30 cellular contexts compared by ENCODE assay signal in the genomic region with DNA sequence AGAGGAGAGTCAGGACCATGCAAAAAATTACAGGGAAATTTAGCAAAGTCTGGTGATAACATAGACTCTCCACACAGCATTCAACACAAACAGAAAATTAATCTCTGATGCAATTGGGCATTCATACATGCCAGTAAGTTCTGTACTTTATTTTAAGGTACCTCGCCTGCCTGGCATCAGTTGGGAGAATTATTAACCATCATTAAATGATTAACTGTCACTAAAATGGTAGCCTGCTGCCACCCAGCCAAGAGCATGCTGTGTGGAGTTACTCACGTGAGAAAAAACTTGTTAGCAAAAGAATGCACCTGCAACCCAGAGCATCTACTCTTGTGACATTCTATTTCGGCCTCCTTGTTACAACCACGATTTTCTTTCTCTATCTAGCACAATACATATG.
"Had no signal": no experiment of that assay in that cellular context is flagged by ENCODE, and none has a peak within 500 bp of the region (broad histone marks: within the 10 kb centered on the region; RNA-seq: fewer than 3 reads in every experiment).

No MANE protein-coding gene starts in this region.

- H3K27me3 ChIP-seq: ascending aorta, brain microvascular endothelial cell, breast epithelium had no signal

- FAIRE-seq: TTC549 had no signal

- H3K4me1 ChIP-seq: ascending aorta, breast epithelium had no signal

- H3K36me3 ChIP-seq: ascending aorta, brain microvascular endothelial cell, breast epithelium had no signal

- H3K4me3 ChIP-seq: ascending aorta, breast epithelium had no signal

- ATAC-seq: activated CD8-positive, alpha-beta memory T cell treated with anti-CD3 and anti-CD28 coated beads, Interleukin-2, amount 10 ng/mL, durations not matched to agents 7 days and 5 days; activated CD8-positive, alpha-beta T cell treated with anti-CD3 and anti-CD28 coated beads, Interleukin-2, amount 10 ng/mL, durations not matched to agents 7 days and 5 days; activated naive CD8-positive, alpha-beta T cell treated with anti-CD3 and anti-CD28 coated beads, Interleukin-2, amount 50 U/mL, for 24 hours; T-cell had no signal

- DNase-seq: activated B cell treated with CpG ODN at 0.5 μM for 24 hours; activated CD4-positive, alpha-beta memory T cell treated with anti-CD3 and anti-CD28 coated beads for 36 hours; activated CD4-positive, alpha-beta T cell treated with anti-CD3 and anti-CD28 coated beads for 4 hours; activated CD4-positive, alpha-beta T cell treated with anti-CD3 and anti-CD28 coated beads, Interleukin-2, amount 10 ng/mL, durations not matched to agents 24 days and 14 days; activated CD4-positive, alpha-beta T cell treated with anti-CD3 and anti-CD28 coated beads, Interleukin-2, amount 50 U/mL, for 1 hour; activated CD4-positive, alpha-beta T cell treated with anti-CD3 and anti-CD28 coated beads, Interleukin-2, amount 50 U/mL, for 4 hours; activated CD4-positive, CD25-positive, alpha-beta regulatory T cell treated with anti-CD3 and anti-CD28 coated beads, Interleukin-2, amount 50 U/mL, for 72 hours; activated CD8-positive, alpha-beta memory T cell treated with anti-CD3 and anti-CD28 coated beads for 24 hours; activated CD8-positive, alpha-beta memory T cell treated with anti-CD3 and anti-CD28 coated beads, Interleukin-2, amount 10 ng/mL, durations not matched to agents 7 days and 5 days; activated CD8-positive, alpha-beta memory T cell treated with anti-CD3 and anti-CD28 coated beads, Interleukin-2, amount 50 U/mL, for 48 hours; activated CD8-positive, alpha-beta T cell treated with anti-CD3 and anti-CD28 coated beads, Interleukin-2, amount 10 ng/mL, durations not matched to agents 7 days and 5 days; activated effector memory CD4-positive, alpha-beta T cell treated with Interleukin-2 at 50 U/mL for 16 hours; activated gamma-delta T cell; activated naive CD4-positive, alpha-beta T cell treated with anti-CD3 and anti-CD28 coated beads, Interleukin-2, amount 10 ng/mL, durations not matched to agents 7 days and 5 days; activated naive CD4-positive, alpha-beta T cell treated with Interleukin-2 at 50 U/mL for 16 hours; activated naive CD8-positive, alpha-beta T cell treated with anti-CD3 and anti-CD28 coated beads, Interleukin-2, amount 10 ng/mL, durations not matched to agents 7 days and 5 days; activated naive CD8-positive, alpha-beta T cell treated with anti-CD3 and anti-CD28 coated beads, Interleukin-2, amount 50 U/mL, for 24 hours; activated T-cell treated with anti-CD3 and anti-CD28 coated beads, Interleukin-2, amount 50 U/mL, for 24 hours; activated T-cell treated with anti-CD3 and anti-CD28 coated beads, Interleukin-2, amount 50 U/mL, for 48 hours; amygdala; anterior cingulate cortex; brain microvascular endothelial cell; central memory CD4-positive, alpha-beta T cell; T-cell; T-helper 2 cell; T-helper 9 cell had no signal

- H3K27ac ChIP-seq: ascending aorta, brain microvascular endothelial cell, breast epithelium, VCaP had no signal

- H3K9me3 ChIP-seq: ascending aorta had no signal
